8 cellular contexts compared by ENCODE assay signal in genomic region chr6:6699741-6700367, GRCh38.
DNase-seq lines count a peak whose midpoint lies in the region; ATAC-seq and TF ChIP-seq lines count a peak whose summit lies in the region.

No MANE protein-coding gene starts in this region.

- WGBS in right lobe of liver (ENCODE audit: insufficient coverage, low coverage, low lambda C conversion rate, missing lambda C conversion rate) = 31% methylated on average over 6 of the region's 11 CpGs
- 29% methylated on average over 11 of the region's 11 CpGs; no CpG with 5 or more reads in 1 of the 2 donors for WGBS in transverse colon (ENCODE audit: low coverage in 1 of 2), 2 donors

- H3K4me1 ChIP-seq in right lobe of liver (no peaks in the 10 kb centered on the region), transverse colon (peaks cover 46 to 91% (median 67%) of the 10 kb centered on the region in 4 donors)

- no peaks in the 10 kb centered on the region for H3K9me3 Mint-ChIP-seq in activated T-cell treated with anti-CD3 and anti-CD28 coated beads, Interleukin-2, amount 50 U/mL, for 24 hours

- ATAC-seq in right lobe of liver (peak; percentile 29 to 63 (median 52)), HG02840 (IDR thresholded peaks at IDR 0.05; ENCODE audit: low FRiP score, unreplicated experiment) (no peak), HG02763 (IDR thresholded peaks at IDR 0.05; ENCODE audit: unreplicated experiment) (no peak)

- H3K27me3 Mint-ChIP-seq in activated T-cell treated with anti-CD3 and anti-CD28 coated beads, Interleukin-2, amount 50 U/mL, for 24 hours = peaks cover 8% of the 10 kb centered on the region

- H3K4me3 Mint-ChIP-seq in activated T-cell treated with anti-CD3 and anti-CD28 coated beads, Interleukin-2, amount 50 U/mL, for 24 hours = no peak overlapping the region

- no peaks in the 10 kb centered on the region for H3K36me3 Mint-ChIP-seq in activated T-cell treated with anti-CD3 and anti-CD28 coated beads, Interleukin-2, amount 50 U/mL, for 24 hours (ENCODE audit: low read depth)

- no peaks in the 10 kb centered on the region for H3K36me3 ChIP-seq in right lobe of liver
- no peaks in the 10 kb centered on the region for H3K36me3 ChIP-seq in transverse colon

- H3K27ac Mint-ChIP-seq in activated T-cell treated with anti-CD3 and anti-CD28 coated beads, Interleukin-2, amount 50 U/mL, for 24 hours = no peak overlapping the region

- no peak overlapping the region for H3K27ac ChIP-seq in right lobe of liver
- peak overlapping the region; percentile 86 to 90 (median 88) for H3K27ac ChIP-seq in transverse colon

- H3K4me3 ChIP-seq in cardiac fibroblast (replicated peaks in 1 of 2; ENCODE audit: low read depth in 2 of 2, low read length in 2 of 2) = no peak overlapping the region
- no peak overlapping the region for H3K4me3 ChIP-seq in right lobe of liver
- H3K4me3 ChIP-seq in transverse colon = no peak overlapping the region

- TF ChIP-seq EP300 in transverse colon (IDR thresholded peaks at IDR 0.05; ENCODE audit: low read depth) = peak; percentile 79

- H3K9me3 ChIP-seq in right lobe of liver (no peaks in the 10 kb centered on the region), transverse colon (no peaks in the 10 kb centered on the region)

- no peaks in the 10 kb centered on the region for H3K27me3 ChIP-seq in right lobe of liver
- H3K27me3 ChIP-seq in transverse colon = no peaks in the 10 kb centered on the region

- H3K4me1 Mint-ChIP-seq in activated T-cell treated with anti-CD3 and anti-CD28 coated beads, Interleukin-2, amount 50 U/mL, for 24 hours (ENCODE audit: low read depth) = peaks cover 5% of the 10 kb centered on the region

- intact Hi-C loops in right lobe of liver (cut with DNase I) (no loop called here), transverse colon (cut with DNase I; ENCODE audit: low total_unique reads) (no loop called here)

- DNase-seq in GM04504 (ENCODE audit: low read depth) (peak; percentile 95), NCI-H2171 treated with DMSO at 0.1 percent for 48 hours (lab: John Stamatoyannopoulos, UW) (peak; percentile 98), cardiac fibroblast (ENCODE audit: low read depth in 2 of 2) (peak; percentile 96 to 97), right lobe of liver (peak in 1 of 3 donors; percentile 53), transverse colon (peak; percentile 93)
- DNase-seq in activated T-cell treated with anti-CD3 and anti-CD28 coated beads, Interleukin-2, amount 50 U/mL, for 24 hours = no peak

- TF ChIP-seq POLR2A in right lobe of liver (IDR thresholded peaks at IDR 0.05) (no peak), transverse colon (IDR thresholded peaks at IDR 0.05) (no peak)

- in situ Hi-C loops in transverse colon (cut with MboI; ENCODE audit: low pct_ligation_motif_present in 1 of 4, low pct_unique_long_range_greater_than_20kb in 1 of 4, low sequenced_read_pairs in 3 of 4) = loop anchor here in 2 of 4 donors (25.0 kb wide), 2 partner anchors 537 to 887 kb away; partner anchors contain the start of gene SNRNP48 (in 1 of the 2)

- TF ChIP-seq CTCF in cardiac fibroblast (IDR thresholded peaks at IDR 0.05; ENCODE audit: low read depth, low read length) = no peak
- TF ChIP-seq CTCF in right lobe of liver (IDR thresholded peaks at IDR 0.05) = no peak
- peak in 2 of 5 experiments; percentile 63 to 78 for TF ChIP-seq CTCF in transverse colon (IDR thresholded peaks at IDR 0.05)

Comparison
In these comparisons a context has a peak if more than half of its experiments do, and no peak if none do; other contexts are left out.
1. ATAC-seq: peak in right lobe of liver (4 of 4); none in HG02840 (single experiment) and HG02763 (single experiment).
2. H3K27ac ChIP-seq: peak in transverse colon (4 of 4); none in right lobe of liver (0 of 3).